Comparison of ENCODE assay signal across 8 cellular contexts in genomic region chr1:245156736-245157505, GRCh38. TPM values are rescaled to one million over a fixed set of nuclear protein-coding genes. Genes with fewer than 3 reads are reported as not detected.
A peak's percentile ranks its signal among the peaks of the same experiment; 100 is the strongest.
DNase-seq lines count a peak whose midpoint lies in the region; ATAC-seq, FAIRE-seq and TF ChIP-seq lines count a peak whose summit lies in the region.

No MANE protein-coding gene starts in this region.

- no peaks in the 10 kb centered on the region for H3K36me3 ChIP-seq in kidney (ENCODE audit: control insufficient read depth in 1 of 2, insufficient read depth in 2 of 2, low read length in 2 of 2)
- H3K36me3 ChIP-seq in stomach smooth muscle (ENCODE audit: control insufficient read depth in 2 of 2, insufficient read depth in 2 of 2, low read length in 2 of 2): no peaks in the 10 kb centered on the region

- peak overlapping the region in 1 of 2 donors; percentile 29 for H3K9ac ChIP-seq in kidney (ENCODE audit: low read length in 2 of 2)
- H3K9ac ChIP-seq in stomach smooth muscle (ENCODE audit: low read length in 2 of 2): no peak overlapping the region

- H3K4me1 ChIP-seq in kidney (ENCODE audit: control insufficient read depth in 1 of 2, insufficient read depth in 1 of 2, low read depth in 1 of 2, low read length in 2 of 2) (peaks cover 9 to 10% of the 10 kb centered on the region in 2 donors), stomach smooth muscle (ENCODE audit: control insufficient read depth, insufficient read depth, low read length) (peaks cover 40% of the 10 kb centered on the region)

- no peaks in the 10 kb centered on the region for H3K9me3 Mint-ChIP-seq in T-helper 1 cell treated with Interleukin-12 subunit alpha and Interleukin-12 subunit beta and Interleukin-4 antibody, amounts not matched to agents 30 μg/mL and 1 μg/mL, for 36 hours

- no peak for FAIRE-seq in kidney (lab: Jason Lieb, UNC)

- peak overlapping the region; percentile 15 for H3K27ac Mint-ChIP-seq in T-helper 1 cell treated with Interleukin-12 subunit alpha and Interleukin-12 subunit beta and Interleukin-4 antibody, amounts not matched to agents 30 μg/mL and 1 μg/mL, for 36 hours

- H3K27ac ChIP-seq in kidney (ENCODE audit: low read depth in 2 of 2, low read length in 2 of 2): no peak overlapping the region
- H3K27ac ChIP-seq in stomach smooth muscle (ENCODE audit: low read length): no peak overlapping the region

- H3K4me3 Mint-ChIP-seq in T-helper 1 cell treated with Interleukin-12 subunit alpha and Interleukin-12 subunit beta and Interleukin-4 antibody, amounts not matched to agents 30 μg/mL and 1 μg/mL, for 36 hours: peak overlapping the region; percentile 76

- H3K9me3 ChIP-seq in kidney (ENCODE audit: control insufficient read depth in 1 of 2, low read length in 2 of 2): no peaks in the 10 kb centered on the region
- no peaks in the 10 kb centered on the region for H3K9me3 ChIP-seq in stomach smooth muscle (ENCODE audit: control insufficient read depth in 2 of 2, low read length in 2 of 2)

- H3K36me3 Mint-ChIP-seq in T-helper 1 cell treated with Interleukin-12 subunit alpha and Interleukin-12 subunit beta and Interleukin-4 antibody, amounts not matched to agents 30 μg/mL and 1 μg/mL, for 36 hours (ENCODE audit: low read depth): no peaks in the 10 kb centered on the region

- H3K4me3 ChIP-seq in kidney (ENCODE audit: low read length in 2 of 2) (peak overlapping the region; percentile 36 to 61), stomach smooth muscle (ENCODE audit: low read length in 2 of 2) (peak overlapping the region; percentile 46 to 78)

- no peak for ATAC-seq in HG02588 (IDR thresholded peaks at IDR 0.05; ENCODE audit: unreplicated experiment)

- H3K27me3 ChIP-seq in stomach smooth muscle (ENCODE audit: control insufficient read depth in 1 of 2, insufficient read depth in 2 of 2, low read length in 2 of 2): peaks cover 16 to 36% of the 10 kb centered on the region in 2 donors

- DNase-seq in T-helper 1 cell (no peak), NCI-H1092 (lab: John Stamatoyannopoulos, UW) (peak; percentile 82), amniotic epithelial cell (ENCODE audit: low read depth) (peak; percentile 34), kidney (no peak)
- DNase-seq in effector CD4-positive, alpha-beta T cell: no peak

- H3K27me3 Mint-ChIP-seq in T-helper 1 cell treated with Interleukin-12 subunit alpha and Interleukin-12 subunit beta and Interleukin-4 antibody, amounts not matched to agents 30 μg/mL and 1 μg/mL, for 36 hours (ENCODE audit: low read depth): peaks cover 63% of the 10 kb centered on the region

- intact Hi-C loops in kidney (cut with DNase I): no loop called here

- H3K4me1 Mint-ChIP-seq in T-helper 1 cell treated with Interleukin-12 subunit alpha and Interleukin-12 subunit beta and Interleukin-4 antibody, amounts not matched to agents 30 μg/mL and 1 μg/mL, for 36 hours (ENCODE audit: low read depth): peaks cover 18% of the 10 kb centered on the region

- no peak for TF ChIP-seq CTCF in kidney (IDR thresholded peaks at IDR 0.05; ENCODE audit: borderline replicate concordance, extremely low read depth, insufficient read depth)

RNA-seq across cellular contexts. Expression of gene KIF26B, which starts 2.1 kb away (rescaled TPM):
- total RNA-seq in kidney: 10.7 TPM
- polyA plus RNA-seq in kidney (ENCODE audit: insufficient read depth, low read depth, low replicate concordance): 0.52 TPM

Comparison
In these comparisons a context has a peak if more than half of its experiments do, and no peak if none do; other contexts are left out.
1. DNase-seq: peak in NCI-H1092 (single experiment) and amniotic epithelial cell (single experiment); none in T-helper 1 cell (0 of 5), kidney (single experiment) and effector CD4-positive, alpha-beta T cell (single experiment).